In the genomic region with DNA sequence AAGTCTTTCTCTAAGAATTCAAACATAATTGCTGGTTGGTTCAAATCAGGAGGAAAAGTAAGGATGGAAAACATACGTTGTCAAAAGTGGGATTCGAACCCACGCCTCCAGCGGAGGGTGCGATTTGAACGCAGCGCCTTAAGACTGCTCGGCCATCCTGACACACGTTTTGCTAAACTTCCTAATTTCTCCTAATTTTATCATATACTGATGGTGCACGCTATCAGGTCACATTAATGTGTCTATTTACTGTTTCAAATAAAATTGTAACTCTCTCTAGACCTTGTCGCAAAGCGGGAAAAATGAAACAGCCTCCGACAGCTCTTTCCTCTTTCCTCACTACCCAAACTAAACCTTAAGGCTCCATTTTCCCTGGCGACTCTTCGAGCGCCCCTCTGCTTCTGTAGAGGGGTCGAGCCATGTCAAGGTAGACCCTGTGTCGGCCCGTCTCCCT, we compare ENCODE assay signal across 8 cellular contexts. TPM values are rescaled to one million over a fixed set of nuclear protein-coding genes. Genes with fewer than 3 reads are reported as not detected.
DNase-seq lines count a peak whose midpoint lies in the region; ATAC-seq and TF ChIP-seq lines count a peak whose summit lies in the region.
"Not testable (repeated sequence)": the region's sequence is repeated elsewhere in the genome, so short reads cannot be mapped to it uniquely, and the experiment has no call there.

No MANE protein-coding gene starts in this region.

- H3K9me3 ChIP-seq in MG63; adrenal gland (replicated peaks in 1 of 3); smooth muscle cell (replicated peaks; ENCODE audit: low read depth): not testable (repeated sequence)

- TF ChIP-seq CTCF in adrenal gland (IDR thresholded peaks at IDR 0.05); fibroblast of pulmonary artery (IDR thresholded peaks at IDR 0.05; ENCODE audit: low read length, missing control alignments); smooth muscle cell (IDR thresholded peaks at IDR 0.05; ENCODE audit: borderline replicate concordance, insufficient read depth, poor library complexity, severe bottlenecking): not testable (repeated sequence)

- H3K27ac ChIP-seq in adrenal gland (peak overlapping the region in 4 of 5 donors; percentile 13 to 82 (median 76)), smooth muscle cell (ENCODE audit: low read depth) (peak overlapping the region; percentile 50)

- H3K36me3 ChIP-seq in MG63; adrenal gland (replicated peaks in 1 of 2); smooth muscle cell (ENCODE audit: low read depth): not testable (repeated sequence)

- H3K4me2 ChIP-seq in smooth muscle cell, result peak overlapping the region; percentile 81

- H3K27me3 ChIP-seq in MG63; adrenal gland; smooth muscle cell (ENCODE audit: low read depth): not testable (repeated sequence)

- H3K4me3 ChIP-seq in MG63, result peak overlapping the region; percentile 52
- H3K4me3 ChIP-seq in adrenal gland, result peak overlapping the region in 2 of 4 donors; percentile 34 to 48
- H3K4me3 ChIP-seq in fibroblast of pulmonary artery (replicated peaks; ENCODE audit: low read depth, low read length), result peak overlapping the region; percentile 60
- H3K4me3 ChIP-seq in smooth muscle cell, result peak overlapping the region; percentile 62

- H3K79me2 ChIP-seq in smooth muscle cell (ENCODE audit: low read depth), result not testable (repeated sequence)

- WGBS in adrenal gland, 4 donors, result 2 to 3% (median 2%) methylated on average over 16 to 17 of the region's 19 CpGs
- WGBS in smooth muscle cell (ENCODE audit: low lambda C conversion rate), result 3% methylated on average over 19 of the region's 19 CpGs

- intact Hi-C loops in adrenal gland (cut with DNase I), result not testable (repeated sequence)

- peak overlapping the region; percentile 85 for H2AFZ ChIP-seq in smooth muscle cell (ENCODE audit: low read depth)

- in situ Hi-C loops in SK-MEL-5 (cut with HindIII; ENCODE audit: low pct_unique_long_range_greater_than_20kb, low sequenced_read_pairs), result not testable (repeated sequence)

- H4K20me1 ChIP-seq in smooth muscle cell (ENCODE audit: low read depth), result not testable (repeated sequence)

- H3K4me1 ChIP-seq in adrenal gland (replicated peaks in 1 of 2); smooth muscle cell (ENCODE audit: low read depth): not testable (repeated sequence)

- peak; percentile 26 to 50 for DNase-seq in AML-193 (lab: John Stamatoyannopoulos, UW)
- peak; percentile 9 for DNase-seq in MG63
- peak; percentile 55 for DNase-seq in SK-MEL-5 (ENCODE audit: low read depth, low spot score)
- DNase-seq in adrenal gland, result peak in 5 of 7 donors; percentile 24 to 44 (median 39)
- peak; percentile 59 for DNase-seq in fibroblast of pulmonary artery (ENCODE audit: low read depth)
- peak; percentile 36 to 44 for DNase-seq in lung microvascular endothelial cell (ENCODE audit: low read depth in 2 of 2)
- DNase-seq in smooth muscle cell (lab: John Stamatoyannopoulos, UW; ENCODE audit: unreplicated experiment), result not testable (repeated sequence)

- not testable (repeated sequence) for H3K9ac ChIP-seq in smooth muscle cell (ENCODE audit: low read depth)

- not testable (repeated sequence) for TF ChIP-seq POLR2A in adrenal gland (IDR thresholded peaks at IDR 0.05)

- H3F3A ChIP-seq in smooth muscle cell (ENCODE audit: low read depth), result not testable (repeated sequence)

- ATAC-seq in GM21381 (IDR thresholded peaks at IDR 0.05; ENCODE audit: unreplicated experiment), result peak; percentile 10

RNA-seq across cellular contexts. Expression of gene FCGR3B, which starts 19.1 kb away (rescaled TPM):
- total RNA-seq in MG63 (2014; rRNA removed; shearing (Covaris generic); ENCODE audit: low replicate concordance), result not detected in 2 replicates
- total RNA-seq in SK-MEL-5 (2014; rRNA removed; shearing (Covaris generic)), result not detected in 2 replicates
- polyA plus RNA-seq in SK-MEL-5 (2015; cell fraction: cytosol; rRNA removed), result not detected in 2 replicates
- not detected in 2 replicates for polyA plus RNA-seq in SK-MEL-5 (2015; cell fraction: nucleus; rRNA removed)
- total RNA-seq in adrenal gland, result 10 to 100 TPM in 3 of 8 donors, 1 to 10 TPM in 4, under 1 TPM in 1; 0.85 to 17.1 (median 8.5) TPM
- polyA plus RNA-seq in adrenal gland, result 1 to 10 TPM in 1 of 3 donors, under 1 TPM in 2; 0.24 to 3.4 (median 0.88) TPM
- not detected in 2 replicates for total RNA-seq in lung microvascular endothelial cell
- 1.5 TPM in 1 of 2 replicates, not detected in the other for total RNA-seq in smooth muscle cell
- polyA plus RNA-seq in smooth muscle cell, result 1.8 TPM in 1 of 2 replicates, not detected in the other

RNA-seq across cellular contexts. Expression of gene FCGR2B, which starts 51.0 kb away (rescaled TPM):
- total RNA-seq in MG63 (2014; rRNA removed; shearing (Covaris generic); ENCODE audit: low replicate concordance), result not detected in 2 replicates
- 1.1 and 1.3 TPM in 2 replicates for total RNA-seq in SK-MEL-5 (2014; rRNA removed; shearing (Covaris generic))
- 1.0 and 1.7 TPM in 2 replicates for polyA plus RNA-seq in SK-MEL-5 (2015; cell fraction: cytosol; rRNA removed)
- 2.0 and 2.9 TPM in 2 replicates for polyA plus RNA-seq in SK-MEL-5 (2015; cell fraction: nucleus; rRNA removed)
- total RNA-seq in adrenal gland (10 to 100 TPM in 7 of 8 donors, 1 to 10 TPM in 1; 2.1 to 32.1 (median 20.8) TPM), lung microvascular endothelial cell (not detected in 2 replicates), smooth muscle cell (not detected in 2 replicates)
- polyA plus RNA-seq in adrenal gland (1 to 10 TPM; 3.4 to 6.4 (median 3.5) TPM), smooth muscle cell (not detected in 2 replicates)
